Comparison of ENCODE assay signal across 23 cellular contexts in the genomic region with DNA sequence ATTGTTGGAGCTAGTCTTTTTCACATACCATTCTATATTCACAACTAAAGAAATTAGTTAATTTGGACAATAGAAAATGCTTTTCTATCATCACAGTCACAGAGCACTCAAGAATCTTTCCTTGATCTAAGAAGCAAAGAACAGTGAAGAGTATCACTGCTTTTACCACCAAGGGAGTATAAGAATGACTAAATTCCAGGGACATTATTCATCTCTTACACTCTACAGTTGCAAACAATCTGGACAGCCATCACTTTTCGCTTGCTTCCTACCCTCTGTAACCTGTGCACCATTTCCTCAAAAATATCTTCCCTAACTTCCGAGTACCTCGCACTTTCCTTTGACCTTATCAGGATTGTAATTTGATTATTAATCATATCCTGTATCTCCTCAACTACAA.
"Had no signal": no experiment of that assay in that cellular context is flagged by ENCODE, and none has a peak within 500 bp of the region (broad histone marks: within the 10 kb centered on the region; RNA-seq: fewer than 3 reads in every experiment).

No MANE protein-coding gene starts in this region.

- H3K4me2 ChIP-seq: hepatocyte had no signal

- H3K9me3 ChIP-seq: neutrophil, ovary, prostate gland, right atrium auricular region, upper lobe of left lung had no signal

- H3K27me3 ChIP-seq: cardiac muscle cell, hepatocyte, neutrophil, ovary, right atrium auricular region, upper lobe of left lung had no signal

- H3K36me3 ChIP-seq: cardiac muscle cell, neutrophil, ovary, prostate gland, right atrium auricular region, upper lobe of left lung, WERI-Rb-1 had no signal

- H3K27me3 Mint-ChIP-seq: activated naive CD8-positive, alpha-beta T cell treated with anti-CD3 and anti-CD28 coated beads for 36 hours; natural killer cell treated with Interleukin-12 subunit alpha and Interleukin-12 subunit beta and Interleukin-15 and Interleukin-18, amount 100 ng/mL, for 72 hours had no signal

- H3K4me1 ChIP-seq: prostate gland, right atrium auricular region, upper lobe of left lung had no signal

- H3K36me3 Mint-ChIP-seq: activated naive CD8-positive, alpha-beta T cell treated with anti-CD3 and anti-CD28 coated beads for 36 hours; natural killer cell treated with Interleukin-12 subunit alpha and Interleukin-12 subunit beta and Interleukin-15 and Interleukin-18, amount 100 ng/mL, for 72 hours had no signal

- ATAC-seq: activated T-cell treated with anti-CD3 and anti-CD28 coated beads, Interleukin-2, amount 50 U/mL, for 4 hours; left ventricle myocardium superior; natural killer cell treated with Interleukin-12 subunit alpha and Interleukin-12 subunit beta and Interleukin-15 and Interleukin-18, amount 100 ng/mL, for 72 hours; stimulated activated naive CD8-positive, alpha-beta T cell treated with anti-CD3 and anti-CD28 coated beads, Interleukin-15, Interleukin-2, amounts not matched to agents 100 U/mL and 50 U/mL, for 24 hours had no signal

- H3K4me1 Mint-ChIP-seq: activated naive CD8-positive, alpha-beta T cell treated with anti-CD3 and anti-CD28 coated beads for 36 hours had no signal

- H3K27ac ChIP-seq: cardiac muscle cell, epithelial cell of prostate, hepatocyte, neutrophil, ovary, prostate gland, right atrium auricular region, upper lobe of left lung, WERI-Rb-1 had no signal

- H3K4me3 Mint-ChIP-seq: activated naive CD8-positive, alpha-beta T cell treated with anti-CD3 and anti-CD28 coated beads for 36 hours; activated T-cell treated with anti-CD3 and anti-CD28 coated beads, Interleukin-2, amount 50 U/mL, for 4 hours; endodermal cell; natural killer cell treated with Interleukin-12 subunit alpha and Interleukin-12 subunit beta and Interleukin-15 and Interleukin-18, amount 100 ng/mL, for 72 hours had no signal

- DNase-seq: activated CD4-positive, CD25-positive, alpha-beta regulatory T cell treated with anti-CD3 and anti-CD28 coated beads, Interleukin-2, amount 50 U/mL, for 72 hours; activated naive CD4-positive, alpha-beta T cell treated with Interleukin-2 at 50 U/mL for 16 hours; activated naive CD8-positive, alpha-beta T cell treated with anti-CD3 and anti-CD28 coated beads for 36 hours; activated T-cell treated with anti-CD3 and anti-CD28 coated beads, Interleukin-2, amount 50 U/mL, for 4 hours; cortex of kidney; endodermal cell; kidney glomerular epithelial cell; left ventricle myocardium superior; mammary epithelial cell; ovary; stimulated activated CD4-positive, alpha-beta T cell treated with anti-CD3 and anti-CD28 coated beads, Interleukin-4, amount 100 ng/mL, for 24 hours; stimulated activated naive CD8-positive, alpha-beta T cell treated with anti-CD3 and anti-CD28 coated beads, Interleukin-15, Interleukin-2, amounts not matched to agents 100 U/mL and 50 U/mL, for 24 hours; T-helper 2 cell; upper lobe of left lung; WERI-Rb-1 had no signal

- H3K79me2 ChIP-seq: hepatocyte had no signal

- H2AFZ ChIP-seq: hepatocyte had no signal

- H3K27ac Mint-ChIP-seq: activated naive CD8-positive, alpha-beta T cell treated with anti-CD3 and anti-CD28 coated beads for 36 hours; activated T-helper 2 cell treated with anti-CD3 and anti-CD28 coated beads, Interferon-gamma antibody, Interleukin-2, Interleukin-4, amounts not matched to agents 10 μg/mL and 5 μg/mL and 100 μg/mL, durations not matched to agents 14 hours and 24 hours and 36 hours; endodermal cell; natural killer cell treated with Interleukin-12 subunit alpha and Interleukin-12 subunit beta and Interleukin-15 and Interleukin-18, amount 100 ng/mL, for 72 hours had no signal

- H3K9me3 Mint-ChIP-seq: activated naive CD8-positive, alpha-beta T cell treated with anti-CD3 and anti-CD28 coated beads for 36 hours; activated T-cell treated with anti-CD3 and anti-CD28 coated beads, Interleukin-2, amount 50 U/mL, for 4 hours; endodermal cell had no signal

- H3K4me3 ChIP-seq: cardiac muscle cell, hepatocyte, ovary, prostate gland, right atrium auricular region, upper lobe of left lung had no signal
